ENCODE assay signal across 9 cellular contexts in genomic region chr19:49427855-49428546, GRCh38. TPM values are rescaled to one million over a fixed set of nuclear protein-coding genes. Genes with fewer than 3 reads are reported as not detected.
DNase-seq lines count a peak whose midpoint lies in the region; ATAC-seq and TF ChIP-seq lines count a peak whose summit lies in the region.
"Had no signal": no experiment of that assay in that cellular context is flagged by ENCODE, and none has a peak within 500 bp of the region (broad histone marks: within the 10 kb centered on the region; RNA-seq: fewer than 3 reads in every experiment).

No MANE protein-coding gene starts in this region.

- peaks cover 12% of the 10 kb centered on the region; the same call in 1 of the 2 replicates for H3K27me3 ChIP-seq in iPS DF 6.9 (ENCODE audit: control insufficient read depth, insufficient read depth, low read length)
- peaks cover 47 to 100% (median 99%) of the 10 kb centered on the region in 3 donors for H3K27me3 ChIP-seq in stomach

- H3K4me1 ChIP-seq in iPS DF 6.9 (ENCODE audit: control insufficient read depth, insufficient read depth, low read length) (peaks cover 14% of the 10 kb centered on the region), stomach (peaks cover 15 to 32% (median 27%) of the 10 kb centered on the region in 4 donors)

- DNase-seq in activated naive CD4-positive, alpha-beta T cell treated with Interleukin-2 at 50 U/mL for 16 hours, result peak; percentile 35
- no peak for DNase-seq in activated naive CD4-positive, alpha-beta T cell treated with anti-CD3 and anti-CD28 coated beads, Interleukin-2, amount 50 U/mL, for 16 hours
- peak; percentile 44 for DNase-seq in RPMI8226
- no peak for DNase-seq in iPS DF 6.9 (ENCODE audit: low read depth, low spot score)
- peak; percentile 40 for DNase-seq in stomach
- no peak for DNase-seq in dermis blood vessel endothelial cell
- DNase-seq in MV-4-11 (lab: John Stamatoyannopoulos, UW), result no peak

- no CpG with 5 or more reads among the region's 45 CpGs for WGBS in iPS DF 6.9 (ENCODE audit: insufficient coverage, insufficient read length)
- WGBS in stomach, 5 donors, result 1 to 6% (median 3%) methylated on average over 12 to 45 of the region's 45 CpGs

- intact Hi-C loops in stomach (cut with DNase I; ENCODE audit: low total_unique reads), result no loop called here

- H3K4me3 ChIP-seq in iPS DF 6.9 (ENCODE audit: low read length) (peak overlapping the region; percentile 41; the same call in 1 of the 2 replicates), stomach (peak overlapping the region; percentile 7 to 28 (median 16))

- no peaks in the 10 kb centered on the region for H3K9me3 ChIP-seq in iPS DF 6.9 (ENCODE audit: control insufficient read depth, insufficient read depth, low read length)
- no peaks in the 10 kb centered on the region for H3K9me3 ChIP-seq in stomach

- no peak for ATAC-seq in HG03460 (IDR thresholded peaks at IDR 0.05; ENCODE audit: unreplicated experiment)
- ATAC-seq: esophagus mucosa had no signal

- no peak for TF ChIP-seq POLR2A in stomach (IDR thresholded peaks at IDR 0.05)

- no peak for TF ChIP-seq EP300 in stomach (IDR thresholded peaks at IDR 0.05)

- no peak for TF ChIP-seq CTCF in stomach (IDR thresholded peaks at IDR 0.05)

- H3K36me3 ChIP-seq in iPS DF 6.9 (ENCODE audit: control insufficient read depth, insufficient read depth, low read length) (no peaks in the 10 kb centered on the region), stomach (no peaks in the 10 kb centered on the region)

- no peak overlapping the region for H3K27ac ChIP-seq in iPS DF 6.9 (ENCODE audit: low read length)
- H3K27ac ChIP-seq in stomach, result no peak overlapping the region

RNA-seq across cellular contexts. Expression of gene GFY, which starts 2.8 kb away (rescaled TPM):
- not detected for total RNA-seq in stomach
- polyA plus RNA-seq in stomach, result not detected
- not detected in 2 replicates for total RNA-seq in dermis blood vessel endothelial cell
- total RNA-seq: esophagus mucosa had no signal

RNA-seq across cellular contexts. Expression of gene PTH2, which starts 4.8 kb away (rescaled TPM):
- total RNA-seq in stomach (not detected), dermis blood vessel endothelial cell (not detected in 2 replicates)
- polyA plus RNA-seq in stomach, result not detected
- total RNA-seq: esophagus mucosa had no signal

RNA-seq across cellular contexts. Expression of gene SLC17A7, which starts 13.3 kb away (rescaled TPM):
- total RNA-seq in stomach (1 to 10 TPM in 3 of 5 donors, not detected in 2; 1.1 to 2.0 (median 1.8) TPM), dermis blood vessel endothelial cell (0.17 and 0.42 TPM in 2 replicates)
- under 1 TPM; 0.25 to 0.76 (median 0.65) TPM for polyA plus RNA-seq in stomach
- total RNA-seq: esophagus mucosa had no signal

RNA-seq across cellular contexts. Expression of gene PIH1D1, which starts 23.6 kb away (rescaled TPM):
- total RNA-seq in stomach (100 to 1,000 TPM in 1 of 5 donors, 10 to 100 TPM in 4; 58.9 to 193 (median 70.7) TPM), dermis blood vessel endothelial cell (143 and 169 TPM in 2 replicates)
- polyA plus RNA-seq in stomach, result 100 to 1,000 TPM in 2 of 3 donors, 10 to 100 TPM in 1; 94.5 to 110 (median 108) TPM

RNA-seq across cellular contexts. Expression of gene ALDH16A1, which starts 25.0 kb away (rescaled TPM):
- total RNA-seq in stomach (100 to 1,000 TPM in 1 of 5 donors, 10 to 100 TPM in 4; 27.9 to 198 (median 42.6) TPM), dermis blood vessel endothelial cell (55.3 and 82.5 TPM in 2 replicates)
- 10 to 100 TPM; 32.2 to 43.1 (median 42.5) TPM for polyA plus RNA-seq in stomach

Comparison
In these comparisons a context has a peak if more than half of its experiments do, and no peak if none do; other contexts are left out.
1. DNase-seq: peak in activated naive CD4-positive, alpha-beta T cell treated with Interleukin-2 at 50 U/mL for 16 hours (single experiment), RPMI8226 (single experiment) and stomach (single experiment); none in activated naive CD4-positive, alpha-beta T cell treated with anti-CD3 and anti-CD28 coated beads, Interleukin-2, amount 50 U/mL, for 16 hours (single experiment), iPS DF 6.9 (single experiment), dermis blood vessel endothelial cell (single experiment) and MV-4-11 (single experiment).